In genomic region chr19:2775556-2776430, GRCh38 we compare ENCODE assay signal across 1 cellular context.
TF ChIP-seq lines count a peak whose summit lies in the region.

No MANE protein-coding gene starts in this region.

TF ChIP-seq in HepG2, 621 proteins besides CTCF, POLR2A, EP300 and RAD21 (continued from another document and continues in another):
- no peak for TF ChIP-seq ZNF280B (CRISPR knock-in tag; IDR thresholded peaks at IDR 0.05; ENCODE audit: borderline replicate concordance)
- no peak for TF ChIP-seq STAT6 (CRISPR knock-in tag; IDR thresholded peaks at IDR 0.05; ENCODE audit: borderline replicate concordance)
- TF ChIP-seq, protein P1, sequence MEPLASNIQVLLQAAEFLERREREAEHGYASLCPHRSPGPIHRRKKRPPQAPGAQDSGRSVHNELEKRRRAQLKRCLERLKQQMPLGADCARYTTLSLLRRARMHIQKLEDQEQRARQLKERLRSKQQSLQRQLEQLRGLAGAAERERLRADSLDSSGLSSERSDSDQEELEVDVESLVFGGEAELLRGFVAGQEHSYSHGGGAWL (CRISPR knock-in tag; IDR thresholded peaks at IDR 0.05) = no peak
- TF ChIP-seq, protein P2, sequence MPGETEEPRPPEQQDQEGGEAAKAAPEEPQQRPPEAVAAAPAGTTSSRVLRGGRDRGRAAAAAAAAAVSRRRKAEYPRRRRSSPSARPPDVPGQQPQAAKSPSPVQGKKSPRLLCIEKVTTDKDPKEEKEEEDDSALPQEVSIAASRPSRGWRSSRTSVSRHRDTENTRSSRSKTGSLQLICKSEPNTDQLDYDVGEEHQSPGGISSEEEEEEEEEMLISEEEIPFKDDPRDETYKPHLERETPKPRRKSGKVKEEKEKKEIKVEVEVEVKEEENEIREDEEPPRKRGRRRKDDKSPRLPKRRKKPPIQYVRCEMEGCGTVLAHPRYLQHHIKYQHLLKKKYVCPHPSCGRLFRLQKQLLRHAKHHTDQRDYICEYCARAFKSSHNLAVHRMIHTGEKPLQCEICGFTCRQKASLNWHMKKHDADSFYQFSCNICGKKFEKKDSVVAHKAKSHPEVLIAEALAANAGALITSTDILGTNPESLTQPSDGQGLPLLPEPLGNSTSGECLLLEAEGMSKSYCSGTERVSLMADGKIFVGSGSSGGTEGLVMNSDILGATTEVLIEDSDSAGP (CRISPR knock-in tag; IDR thresholded peaks at IDR 0.05; ENCODE audit: borderline replicate concordance) = no peak
- 0 out of 2 replicates have a peak, but pooled peaks have one; percentile 35 for TF ChIP-seq KAT7 (CRISPR knock-in tag; IDR thresholded peaks at IDR 0.05; ENCODE audit: borderline replicate concordance)
- no peak for TF ChIP-seq ZNF747 (CRISPR knock-in tag; IDR thresholded peaks at IDR 0.05; ENCODE audit: borderline replicate concordance)
- TF ChIP-seq, protein P3, sequence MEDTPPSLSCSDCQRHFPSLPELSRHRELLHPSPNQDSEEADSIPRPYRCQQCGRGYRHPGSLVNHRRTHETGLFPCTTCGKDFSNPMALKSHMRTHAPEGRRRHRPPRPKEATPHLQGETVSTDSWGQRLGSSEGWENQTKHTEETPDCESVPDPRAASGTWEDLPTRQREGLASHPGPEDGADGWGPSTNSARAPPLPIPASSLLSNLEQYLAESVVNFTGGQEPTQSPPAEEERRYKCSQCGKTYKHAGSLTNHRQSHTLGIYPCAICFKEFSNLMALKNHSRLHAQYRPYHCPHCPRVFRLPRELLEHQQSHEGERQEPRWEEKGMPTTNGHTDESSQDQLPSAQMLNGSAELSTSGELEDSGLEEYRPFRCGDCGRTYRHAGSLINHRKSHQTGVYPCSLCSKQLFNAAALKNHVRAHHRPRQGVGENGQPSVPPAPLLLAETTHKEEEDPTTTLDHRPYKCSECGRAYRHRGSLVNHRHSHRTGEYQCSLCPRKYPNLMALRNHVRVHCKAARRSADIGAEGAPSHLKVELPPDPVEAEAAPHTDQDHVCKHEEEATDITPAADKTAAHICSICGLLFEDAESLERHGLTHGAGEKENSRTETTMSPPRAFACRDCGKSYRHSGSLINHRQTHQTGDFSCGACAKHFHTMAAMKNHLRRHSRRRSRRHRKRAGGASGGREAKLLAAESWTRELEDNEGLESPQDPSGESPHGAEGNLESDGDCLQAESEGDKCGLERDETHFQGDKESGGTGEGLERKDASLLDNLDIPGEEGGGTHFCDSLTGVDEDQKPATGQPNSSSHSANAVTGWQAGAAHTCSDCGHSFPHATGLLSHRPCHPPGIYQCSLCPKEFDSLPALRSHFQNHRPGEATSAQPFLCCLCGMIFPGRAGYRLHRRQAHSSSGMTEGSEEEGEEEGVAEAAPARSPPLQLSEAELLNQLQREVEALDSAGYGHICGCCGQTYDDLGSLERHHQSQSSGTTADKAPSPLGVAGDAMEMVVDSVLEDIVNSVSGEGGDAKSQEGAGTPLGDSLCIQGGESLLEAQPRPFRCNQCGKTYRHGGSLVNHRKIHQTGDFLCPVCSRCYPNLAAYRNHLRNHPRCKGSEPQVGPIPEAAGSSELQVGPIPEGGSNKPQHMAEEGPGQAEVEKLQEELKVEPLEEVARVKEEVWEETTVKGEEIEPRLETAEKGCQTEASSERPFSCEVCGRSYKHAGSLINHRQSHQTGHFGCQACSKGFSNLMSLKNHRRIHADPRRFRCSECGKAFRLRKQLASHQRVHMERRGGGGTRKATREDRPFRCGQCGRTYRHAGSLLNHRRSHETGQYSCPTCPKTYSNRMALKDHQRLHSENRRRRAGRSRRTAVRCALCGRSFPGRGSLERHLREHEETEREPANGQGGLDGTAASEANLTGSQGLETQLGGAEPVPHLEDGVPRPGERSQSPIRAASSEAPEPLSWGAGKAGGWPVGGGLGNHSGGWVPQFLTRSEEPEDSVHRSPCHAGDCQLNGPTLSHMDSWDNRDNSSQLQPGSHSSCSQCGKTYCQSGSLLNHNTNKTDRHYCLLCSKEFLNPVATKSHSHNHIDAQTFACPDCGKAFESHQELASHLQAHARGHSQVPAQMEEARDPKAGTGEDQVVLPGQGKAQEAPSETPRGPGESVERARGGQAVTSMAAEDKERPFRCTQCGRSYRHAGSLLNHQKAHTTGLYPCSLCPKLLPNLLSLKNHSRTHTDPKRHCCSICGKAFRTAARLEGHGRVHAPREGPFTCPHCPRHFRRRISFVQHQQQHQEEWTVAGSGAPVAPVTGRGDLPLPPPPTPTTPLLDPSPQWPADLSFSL (CRISPR knock-in tag; IDR thresholded peaks at IDR 0.05) = no peak
- TF ChIP-seq, protein P4, sequence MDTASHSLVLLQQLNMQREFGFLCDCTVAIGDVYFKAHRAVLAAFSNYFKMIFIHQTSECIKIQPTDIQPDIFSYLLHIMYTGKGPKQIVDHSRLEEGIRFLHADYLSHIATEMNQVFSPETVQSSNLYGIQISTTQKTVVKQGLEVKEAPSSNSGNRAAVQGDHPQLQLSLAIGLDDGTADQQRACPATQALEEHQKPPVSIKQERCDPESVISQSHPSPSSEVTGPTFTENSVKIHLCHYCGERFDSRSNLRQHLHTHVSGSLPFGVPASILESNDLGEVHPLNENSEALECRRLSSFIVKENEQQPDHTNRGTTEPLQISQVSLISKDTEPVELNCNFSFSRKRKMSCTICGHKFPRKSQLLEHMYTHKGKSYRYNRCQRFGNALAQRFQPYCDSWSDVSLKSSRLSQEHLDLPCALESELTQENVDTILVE (CRISPR knock-in tag; IDR thresholded peaks at IDR 0.05) = no peak
- TF ChIP-seq ZNF567 (CRISPR knock-in tag; IDR thresholded peaks at IDR 0.05; ENCODE audit: borderline replicate concordance) = no peak
- TF ChIP-seq BORCS8-MEF2B (CRISPR knock-in tag; IDR thresholded peaks at IDR 0.05) = no peak
- no peak; the same call in 1 of the 2 replicates for TF ChIP-seq BHLHE40 (IDR thresholded peaks at IDR 0.05; ENCODE audit: low read length)
- no peak; the same call in 1 of the 2 replicates for TF ChIP-seq ZFX (CRISPR knock-in tag; IDR thresholded peaks at IDR 0.05; ENCODE audit: low read depth)
- peak; percentile 97 for TF ChIP-seq ZMYM3 (CRISPR knock-in tag; IDR thresholded peaks at IDR 0.05)
- TF ChIP-seq CHD2 (IDR thresholded peaks at IDR 0.05; ENCODE audit: low read depth, low read length) = no peak
- TF ChIP-seq NFRKB (IDR thresholded peaks at IDR 0.05) = no peak
- no peak for TF ChIP-seq ZNF432 (CRISPR knock-in tag; IDR thresholded peaks at IDR 0.05; ENCODE audit: borderline replicate concordance)
- TF ChIP-seq ZNF3 (CRISPR knock-in tag; IDR thresholded peaks at IDR 0.05) = no peak
- TF ChIP-seq KDM1A (CRISPR knock-in tag; IDR thresholded peaks at IDR 0.05) = peak; percentile 77
- no peak for TF ChIP-seq EZH2 (conservative IDR thresholded peaks at IDR 0.05; ENCODE audit: low read depth, low read length)
- no peak for TF ChIP-seq SMC3 (IDR thresholded peaks at IDR 0.05; ENCODE audit: low read length)
- TF ChIP-seq ZNF20 (CRISPR knock-in tag; IDR thresholded peaks at IDR 0.05) = no peak
- TF ChIP-seq, protein P5, sequence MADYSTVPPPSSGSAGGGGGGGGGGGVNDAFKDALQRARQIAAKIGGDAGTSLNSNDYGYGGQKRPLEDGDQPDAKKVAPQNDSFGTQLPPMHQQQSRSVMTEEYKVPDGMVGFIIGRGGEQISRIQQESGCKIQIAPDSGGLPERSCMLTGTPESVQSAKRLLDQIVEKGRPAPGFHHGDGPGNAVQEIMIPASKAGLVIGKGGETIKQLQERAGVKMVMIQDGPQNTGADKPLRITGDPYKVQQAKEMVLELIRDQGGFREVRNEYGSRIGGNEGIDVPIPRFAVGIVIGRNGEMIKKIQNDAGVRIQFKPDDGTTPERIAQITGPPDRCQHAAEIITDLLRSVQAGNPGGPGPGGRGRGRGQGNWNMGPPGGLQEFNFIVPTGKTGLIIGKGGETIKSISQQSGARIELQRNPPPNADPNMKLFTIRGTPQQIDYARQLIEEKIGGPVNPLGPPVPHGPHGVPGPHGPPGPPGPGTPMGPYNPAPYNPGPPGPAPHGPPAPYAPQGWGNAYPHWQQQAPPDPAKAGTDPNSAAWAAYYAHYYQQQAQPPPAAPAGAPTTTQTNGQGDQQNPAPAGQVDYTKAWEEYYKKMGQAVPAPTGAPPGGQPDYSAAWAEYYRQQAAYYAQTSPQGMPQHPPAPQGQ (CRISPR knock-in tag; IDR thresholded peaks at IDR 0.05; ENCODE audit: borderline replicate concordance) = no peak
- TF ChIP-seq HOXD1 (CRISPR knock-in tag; IDR thresholded peaks at IDR 0.05) = no peak
- TF ChIP-seq MAZ (IDR thresholded peaks at IDR 0.05; ENCODE audit: borderline replicate concordance, low read depth, low read length) = no peak
- peak; percentile 12; the same call in 1 of the 2 replicates for TF ChIP-seq MAZ (CRISPR knock-in tag; IDR thresholded peaks at IDR 0.05; ENCODE audit: low read depth)
- no peak for TF ChIP-seq ZSCAN31 (CRISPR knock-in tag; IDR thresholded peaks at IDR 0.05; ENCODE audit: low read depth)
- TF ChIP-seq STAG1 (CRISPR knock-in tag; IDR thresholded peaks at IDR 0.05) = no peak
- no peak for TF ChIP-seq GABPB1 (CRISPR knock-in tag; IDR thresholded peaks at IDR 0.05)
- TF ChIP-seq, protein P6, sequence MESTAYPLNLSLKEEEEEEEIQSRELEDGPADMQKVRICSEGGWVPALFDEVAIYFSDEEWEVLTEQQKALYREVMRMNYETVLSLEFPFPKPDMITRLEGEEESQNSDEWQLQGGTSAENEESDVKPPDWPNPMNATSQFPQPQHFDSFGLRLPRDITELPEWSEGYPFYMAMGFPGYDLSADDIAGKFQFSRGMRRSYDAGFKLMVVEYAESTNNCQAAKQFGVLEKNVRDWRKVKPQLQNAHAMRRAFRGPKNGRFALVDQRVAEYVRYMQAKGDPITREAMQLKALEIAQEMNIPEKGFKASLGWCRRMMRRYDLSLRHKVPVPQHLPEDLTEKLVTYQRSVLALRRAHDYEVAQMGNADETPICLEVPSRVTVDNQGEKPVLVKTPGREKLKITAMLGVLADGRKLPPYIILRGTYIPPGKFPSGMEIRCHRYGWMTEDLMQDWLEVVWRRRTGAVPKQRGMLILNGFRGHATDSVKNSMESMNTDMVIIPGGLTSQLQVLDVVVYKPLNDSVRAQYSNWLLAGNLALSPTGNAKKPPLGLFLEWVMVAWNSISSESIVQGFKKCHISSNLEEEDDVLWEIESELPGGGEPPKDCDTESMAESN (CRISPR knock-in tag; conservative IDR thresholded peaks at IDR 0.05) = no peak
- no peak for TF ChIP-seq ZNF260 (CRISPR knock-in tag; IDR thresholded peaks at IDR 0.05; ENCODE audit: borderline replicate concordance, low read depth)
- TF ChIP-seq, protein P7, sequence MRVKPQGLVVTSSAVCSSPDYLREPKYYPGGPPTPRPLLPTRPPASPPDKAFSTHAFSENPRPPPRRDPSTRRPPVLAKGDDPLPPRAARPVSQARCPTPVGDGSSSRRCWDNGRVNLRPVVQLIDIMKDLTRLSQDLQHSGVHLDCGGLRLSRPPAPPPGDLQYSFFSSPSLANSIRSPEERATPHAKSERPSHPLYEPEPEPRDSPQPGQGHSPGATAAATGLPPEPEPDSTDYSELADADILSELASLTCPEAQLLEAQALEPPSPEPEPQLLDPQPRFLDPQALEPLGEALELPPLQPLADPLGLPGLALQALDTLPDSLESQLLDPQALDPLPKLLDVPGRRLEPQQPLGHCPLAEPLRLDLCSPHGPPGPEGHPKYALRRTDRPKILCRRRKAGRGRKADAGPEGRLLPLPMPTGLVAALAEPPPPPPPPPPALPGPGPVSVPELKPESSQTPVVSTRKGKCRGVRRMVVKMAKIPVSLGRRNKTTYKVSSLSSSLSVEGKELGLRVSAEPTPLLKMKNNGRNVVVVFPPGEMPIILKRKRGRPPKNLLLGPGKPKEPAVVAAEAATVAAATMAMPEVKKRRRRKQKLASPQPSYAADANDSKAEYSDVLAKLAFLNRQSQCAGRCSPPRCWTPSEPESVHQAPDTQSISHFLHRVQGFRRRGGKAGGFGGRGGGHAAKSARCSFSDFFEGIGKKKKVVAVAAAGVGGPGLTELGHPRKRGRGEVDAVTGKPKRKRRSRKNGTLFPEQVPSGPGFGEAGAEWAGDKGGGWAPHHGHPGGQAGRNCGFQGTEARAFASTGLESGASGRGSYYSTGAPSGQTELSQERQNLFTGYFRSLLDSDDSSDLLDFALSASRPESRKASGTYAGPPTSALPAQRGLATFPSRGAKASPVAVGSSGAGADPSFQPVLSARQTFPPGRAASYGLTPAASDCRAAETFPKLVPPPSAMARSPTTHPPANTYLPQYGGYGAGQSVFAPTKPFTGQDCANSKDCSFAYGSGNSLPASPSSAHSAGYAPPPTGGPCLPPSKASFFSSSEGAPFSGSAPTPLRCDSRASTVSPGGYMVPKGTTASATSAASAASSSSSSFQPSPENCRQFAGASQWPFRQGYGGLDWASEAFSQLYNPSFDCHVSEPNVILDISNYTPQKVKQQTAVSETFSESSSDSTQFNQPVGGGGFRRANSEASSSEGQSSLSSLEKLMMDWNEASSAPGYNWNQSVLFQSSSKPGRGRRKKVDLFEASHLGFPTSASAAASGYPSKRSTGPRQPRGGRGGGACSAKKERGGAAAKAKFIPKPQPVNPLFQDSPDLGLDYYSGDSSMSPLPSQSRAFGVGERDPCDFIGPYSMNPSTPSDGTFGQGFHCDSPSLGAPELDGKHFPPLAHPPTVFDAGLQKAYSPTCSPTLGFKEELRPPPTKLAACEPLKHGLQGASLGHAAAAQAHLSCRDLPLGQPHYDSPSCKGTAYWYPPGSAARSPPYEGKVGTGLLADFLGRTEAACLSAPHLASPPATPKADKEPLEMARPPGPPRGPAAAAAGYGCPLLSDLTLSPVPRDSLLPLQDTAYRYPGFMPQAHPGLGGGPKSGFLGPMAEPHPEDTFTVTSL (CRISPR knock-in tag; IDR thresholded peaks at IDR 0.05; ENCODE audit: borderline replicate concordance) = no peak
- TF ChIP-seq SPEN (CRISPR knock-in tag; IDR thresholded peaks at IDR 0.05; ENCODE audit: low read depth) = peak; percentile 67
- TF ChIP-seq ZNF549 (CRISPR knock-in tag; IDR thresholded peaks at IDR 0.05) = no peak
- TF ChIP-seq ELF1 (CRISPR knock-in tag; IDR thresholded peaks at IDR 0.05) = no peak
- TF ChIP-seq NCOR1 (IDR thresholded peaks at IDR 0.05; ENCODE audit: borderline replicate concordance, low read length) = peak; percentile 41; the same call in 1 of the 2 replicates
